In the genomic region with DNA sequence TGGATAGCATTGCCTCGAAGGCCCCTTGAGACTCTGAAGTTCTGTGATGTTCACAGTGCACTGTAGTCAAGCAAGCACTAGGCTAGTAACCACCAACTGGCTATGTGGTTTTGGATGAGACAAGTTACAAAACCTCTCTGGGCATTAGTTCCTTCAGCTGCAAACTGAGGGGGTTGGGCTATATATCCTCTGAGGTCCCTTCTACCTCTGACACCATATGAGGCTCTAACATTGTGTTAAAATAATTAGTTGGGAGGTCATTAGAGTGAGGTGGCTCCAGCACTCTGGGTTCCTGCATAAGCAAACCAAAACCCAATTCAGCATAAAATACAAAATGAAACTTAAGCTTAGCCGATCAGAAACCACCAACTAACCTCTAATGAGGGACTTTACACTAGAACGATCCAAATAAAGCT, we compare ENCODE assay signal across 17 cellular contexts.
DNase-seq lines count a peak whose midpoint lies in the region; ATAC-seq, FAIRE-seq and TF ChIP-seq lines count a peak whose summit lies in the region.
"Had no signal": no experiment of that assay in that cellular context is flagged by ENCODE, and none has a peak within 500 bp of the region (broad histone marks: within the 10 kb centered on the region; RNA-seq: fewer than 3 reads in every experiment).

No MANE protein-coding gene starts in this region.

- H3K9ac ChIP-seq in DND-41 (ENCODE audit: low read depth, low read length) (no peak overlapping the region), Loucy (ENCODE audit: low read depth, low read length, poor library complexity, severe bottlenecking) (no peak overlapping the region)

- H3K9me2 ChIP-seq in Loucy (replicated peaks; ENCODE audit: low read depth, low read length) = no peaks in the 10 kb centered on the region

- no peak overlapping the region for H2AFZ ChIP-seq in DND-41 (ENCODE audit: low read depth, low read length)
- peak overlapping the region; percentile 37; the same call in 1 of the 2 replicates for H2AFZ ChIP-seq in Loucy (ENCODE audit: low read length)

- H3K9me3 ChIP-seq in DND-41 (ENCODE audit: insufficient read depth, low read length, severe bottlenecking) (no peaks in the 10 kb centered on the region), Loucy (ENCODE audit: insufficient read depth, low read depth, low read length) (no peaks in the 10 kb centered on the region)
- H3K9me3 ChIP-seq: upper lobe of left lung had no signal

- no peaks in the 10 kb centered on the region for H3K4me1 Mint-ChIP-seq in activated T-helper 1 cell treated with anti-CD3 and anti-CD28 coated beads, Interleukin-12 subunit alpha, Interleukin-12 subunit beta, Interleukin-2, Interleukin-4 antibody, amounts not matched to agents 30 ng/mL and 10 ng/mL and 1 ng/mL, durations not matched to agents 14 hours and 24 hours and 36 hours (ENCODE audit: low read depth)
- H3K4me1 Mint-ChIP-seq: WTC11 had no signal

- FAIRE-seq in GM19239 (lab: Jason Lieb, UNC) = no peak
- FAIRE-seq: frontal cortex had no signal

- H3K27me3 ChIP-seq in DND-41 (ENCODE audit: insufficient read depth, low read length, poor library complexity) (no peaks in the 10 kb centered on the region), Loucy (ENCODE audit: insufficient read depth, low read length, poor library complexity, severe bottlenecking) (no peaks in the 10 kb centered on the region)
- H3K27me3 ChIP-seq: upper lobe of left lung had no signal

- H3K4me1 ChIP-seq in DND-41 (ENCODE audit: insufficient read depth, low read length) = no peaks in the 10 kb centered on the region
- peaks cover 5% of the 10 kb centered on the region for H3K4me1 ChIP-seq in Loucy (ENCODE audit: insufficient read depth, low read length, poor library complexity, severe bottlenecking)
- H3K4me1 ChIP-seq: upper lobe of left lung had no signal

- ATAC-seq in DND-41 (ENCODE audit: insufficient read depth, low read depth) = peak; percentile 78
- ATAC-seq in HG02870 (IDR thresholded peaks at IDR 0.05; ENCODE audit: unreplicated experiment) = peak; percentile 87
- no peak for ATAC-seq in GM21381 (IDR thresholded peaks at IDR 0.05; ENCODE audit: unreplicated experiment)
- ATAC-seq: WTC11 had no signal

- intact Hi-C loops in activated T-helper 1 cell treated with anti-CD3 and anti-CD28 coated beads, Interleukin-12 subunit alpha, Interleukin-12 subunit beta, Interleukin-2, Interleukin-4 antibody, amounts not matched to agents 30 ng/mL and 10 ng/mL and 1 ng/mL, durations not matched to agents 14 hours and 24 hours and 36 hours (cut with micrococcal nuclease) = no loop called here

- no peaks in the 10 kb centered on the region for H3K36me3 Mint-ChIP-seq in activated T-helper 1 cell treated with anti-CD3 and anti-CD28 coated beads, Interleukin-12 subunit alpha, Interleukin-12 subunit beta, Interleukin-2, Interleukin-4 antibody, amounts not matched to agents 30 ng/mL and 10 ng/mL and 1 ng/mL, durations not matched to agents 14 hours and 24 hours and 36 hours (ENCODE audit: low read depth)

- H4K20me1 ChIP-seq in DND-41 (ENCODE audit: insufficient read depth, low read length) (no peaks in the 10 kb centered on the region), Loucy (ENCODE audit: insufficient read depth, low read length, poor library complexity, severe bottlenecking) (no peaks in the 10 kb centered on the region)

- no peak overlapping the region for H3K27ac Mint-ChIP-seq in activated T-helper 1 cell treated with anti-CD3 and anti-CD28 coated beads, Interleukin-12 subunit alpha, Interleukin-12 subunit beta, Interleukin-2, Interleukin-4 antibody, amounts not matched to agents 30 ng/mL and 10 ng/mL and 1 ng/mL, durations not matched to agents 14 hours and 24 hours and 36 hours
- H3K27ac Mint-ChIP-seq: WTC11 had no signal

- no peaks in the 10 kb centered on the region for H3K9me3 Mint-ChIP-seq in activated T-helper 1 cell treated with anti-CD3 and anti-CD28 coated beads, Interleukin-12 subunit alpha, Interleukin-12 subunit beta, Interleukin-2, Interleukin-4 antibody, amounts not matched to agents 30 ng/mL and 10 ng/mL and 1 ng/mL, durations not matched to agents 14 hours and 24 hours and 36 hours

- H3K27ac ChIP-seq in DND-41 (ENCODE audit: low read length) = no peak overlapping the region
- H3K27ac ChIP-seq: SK-N-MC, upper lobe of left lung had no signal

- no peak for TF ChIP-seq CTCF in DND-41 (IDR thresholded peaks at IDR 0.05; ENCODE audit: borderline replicate concordance, extremely low read depth, low read length, poor library complexity, severe bottlenecking)
- no peak for TF ChIP-seq CTCF in Loucy (conservative IDR thresholded peaks at IDR 0.05; ENCODE audit: low read length)

- no peaks in the 10 kb centered on the region for H3K27me3 Mint-ChIP-seq in activated T-helper 1 cell treated with anti-CD3 and anti-CD28 coated beads, Interleukin-12 subunit alpha, Interleukin-12 subunit beta, Interleukin-2, Interleukin-4 antibody, amounts not matched to agents 30 ng/mL and 10 ng/mL and 1 ng/mL, durations not matched to agents 14 hours and 24 hours and 36 hours (ENCODE audit: insufficient read depth)

- H3K36me3 ChIP-seq in DND-41 (ENCODE audit: insufficient read depth, low read length) (no peaks in the 10 kb centered on the region), Loucy (ENCODE audit: insufficient read depth, low read length) (no peaks in the 10 kb centered on the region)
- H3K36me3 ChIP-seq: upper lobe of left lung had no signal

- H3K4me2 ChIP-seq in DND-41 (ENCODE audit: insufficient read depth, low read length) (no peak overlapping the region), Loucy (ENCODE audit: low read depth, low read length, poor library complexity, severe bottlenecking) (peak overlapping the region; percentile 66)
- H3K4me2 ChIP-seq: smooth muscle cell had no signal

- no peaks in the 10 kb centered on the region for H3F3A ChIP-seq in Loucy (ENCODE audit: low read depth)

- H3K4me3 ChIP-seq in DND-41 (ENCODE audit: low read depth in 1 of 2, low read length in 2 of 2) (no peak overlapping the region), Loucy (ENCODE audit: low read length, poor library complexity, severe bottlenecking) (peak overlapping the region; percentile 51)
- H3K4me3 ChIP-seq: SK-N-MC, smooth muscle cell, upper lobe of left lung had no signal

- DNase-seq in DND-41 (peak; percentile 24), GM19239 (ENCODE audit: insufficient read length, low spot score) (peak; percentile 10), iPS-NIHi7 (ENCODE audit: extremely low spot score) (no peak), AG08395 (ENCODE audit: low spot score) (no peak)
- DNase-seq in activated T-helper 1 cell treated with anti-CD3 and anti-CD28 coated beads, Interleukin-12 subunit alpha, Interleukin-12 subunit beta, Interleukin-2, Interleukin-4 antibody, amounts not matched to agents 30 ng/mL and 10 ng/mL and 1 ng/mL, durations not matched to agents 14 hours and 24 hours and 36 hours (ENCODE audit: low spot score) = no peak
- DNase-seq: activated T-cell treated with anti-CD3 and anti-CD28 coated beads, Interleukin-2, amount 50 U/mL, for 48 hours; effector memory CD4-positive, alpha-beta T cell; NCI-H524 treated with DMSO at 0.1 percent for 48 hours; upper lobe of left lung had no signal

- no peak overlapping the region for H3K4me3 Mint-ChIP-seq in activated T-helper 1 cell treated with anti-CD3 and anti-CD28 coated beads, Interleukin-12 subunit alpha, Interleukin-12 subunit beta, Interleukin-2, Interleukin-4 antibody, amounts not matched to agents 30 ng/mL and 10 ng/mL and 1 ng/mL, durations not matched to agents 14 hours and 24 hours and 36 hours
- H3K4me3 Mint-ChIP-seq: neural crest cell, WTC11 had no signal

- H3K79me2 ChIP-seq in DND-41 (ENCODE audit: insufficient read depth, low read length) = no peaks in the 10 kb centered on the region
- H3K79me2 ChIP-seq in Loucy (ENCODE audit: insufficient read depth, low read length) = no peaks in the 10 kb centered on the region

Comparison
In these comparisons a context has a peak if more than half of its experiments do, and no peak if none do; other contexts are left out.
1. DNase-seq: peak in DND-41 (single experiment) and GM19239 (single experiment); none in iPS-NIHi7 (single experiment), activated T-helper 1 cell treated with anti-CD3 and anti-CD28 coated beads, Interleukin-12 subunit alpha, Interleukin-12 subunit beta, Interleukin-2, Interleukin-4 antibody, amounts not matched to agents 30 ng/mL and 10 ng/mL and 1 ng/mL, durations not matched to agents 14 hours and 24 hours and 36 hours (single experiment) and AG08395 (single experiment).